In genomic region chr7:91999631-92000571, GRCh38 we compare ENCODE assay signal across 29 cellular contexts.
"Had no signal": no experiment of that assay in that cellular context is flagged by ENCODE, and none has a peak within 500 bp of the region (broad histone marks: within the 10 kb centered on the region; RNA-seq: fewer than 3 reads in every experiment).

No MANE protein-coding gene starts in this region.

- H3K27ac ChIP-seq: ascending aorta, brain microvascular endothelial cell, colonic mucosa, VCaP had no signal

- DNase-seq: activated CD4-positive, alpha-beta memory T cell treated with anti-CD3 and anti-CD28 coated beads, Interleukin-2, amount 10 ng/mL, durations not matched to agents 7 days and 5 days; activated CD4-positive, alpha-beta T cell treated with anti-CD3 and anti-CD28 coated beads for 1 hour; activated CD4-positive, alpha-beta T cell treated with anti-CD3 and anti-CD28 coated beads for 4 hours; activated CD4-positive, alpha-beta T cell treated with anti-CD3 and anti-CD28 coated beads, Interleukin-2, amount 10 ng/mL, durations not matched to agents 7 days and 5 days; activated CD4-positive, alpha-beta T cell treated with anti-CD3 and anti-CD28 coated beads, Interleukin-2, amount 50 U/mL, for 4 hours; activated CD8-positive, alpha-beta memory T cell treated with anti-CD3 and anti-CD28 coated beads, Interleukin-2, amount 50 U/mL, for 48 hours; activated gamma-delta T cell; activated naive CD4-positive, alpha-beta T cell; activated naive CD4-positive, alpha-beta T cell treated with anti-CD3 and anti-CD28 coated beads, Interleukin-2, amount 10 ng/mL, durations not matched to agents 7 days and 5 days; activated naive CD8-positive, alpha-beta T cell treated with anti-CD3 and anti-CD28 coated beads, Interleukin-2, amount 10 ng/mL, durations not matched to agents 7 days and 5 days; activated T-cell treated with anti-CD3 and anti-CD28 coated beads for 4 hours; activated T-cell treated with anti-CD3 and anti-CD28 coated beads, Interleukin-2, amount 50 U/mL, for 24 hours; activated T-cell treated with anti-CD3 and anti-CD28 coated beads, Interleukin-2, amount 50 U/mL, for 72 hours; brain microvascular endothelial cell; central memory CD4-positive, alpha-beta T cell; cerebellar nuclear complex; colonic mucosa; effector memory CD4-positive, alpha-beta T cell; endodermal cell; foreskin fibroblast; head of caudate nucleus; T-helper 2 cell had no signal

- H3K27me3 ChIP-seq: ascending aorta, brain microvascular endothelial cell, colonic mucosa had no signal

- H3K36me3 ChIP-seq: colonic mucosa had no signal

- H3K4me3 ChIP-seq: ascending aorta, colonic mucosa had no signal

- H3K4me1 ChIP-seq: ascending aorta, colonic mucosa had no signal

- ATAC-seq: activated naive CD4-positive, alpha-beta T cell treated with anti-CD3 and anti-CD28 coated beads, Interleukin-2, amount 50 U/mL, for 72 hours; activated T-cell treated with anti-CD3 and anti-CD28 coated beads, Interleukin-2, amount 50 U/mL, for 72 hours; esophagus mucosa; WTC11 had no signal

- H3K9me3 ChIP-seq: colonic mucosa had no signal

- FAIRE-seq: bronchial epithelial cell, frontal cortex had no signal
